Comparison of ENCODE assay signal across 1 cellular context in genomic region chr10:100286051-100287033, GRCh38.
A peak's percentile ranks its signal among the peaks of the same experiment; 100 is the strongest.
TF ChIP-seq lines count a peak whose summit lies in the region.

TSS of gene BLOC1S2 (minus strand) at chr10:100286680. CDS start at chr10:100286659, 21 bp downstream.

TF ChIP-seq in HepG2, 621 proteins besides CTCF, POLR2A, EP300 and RAD21 (continued from another document and continues in another):
- TF ChIP-seq, protein P1, sequence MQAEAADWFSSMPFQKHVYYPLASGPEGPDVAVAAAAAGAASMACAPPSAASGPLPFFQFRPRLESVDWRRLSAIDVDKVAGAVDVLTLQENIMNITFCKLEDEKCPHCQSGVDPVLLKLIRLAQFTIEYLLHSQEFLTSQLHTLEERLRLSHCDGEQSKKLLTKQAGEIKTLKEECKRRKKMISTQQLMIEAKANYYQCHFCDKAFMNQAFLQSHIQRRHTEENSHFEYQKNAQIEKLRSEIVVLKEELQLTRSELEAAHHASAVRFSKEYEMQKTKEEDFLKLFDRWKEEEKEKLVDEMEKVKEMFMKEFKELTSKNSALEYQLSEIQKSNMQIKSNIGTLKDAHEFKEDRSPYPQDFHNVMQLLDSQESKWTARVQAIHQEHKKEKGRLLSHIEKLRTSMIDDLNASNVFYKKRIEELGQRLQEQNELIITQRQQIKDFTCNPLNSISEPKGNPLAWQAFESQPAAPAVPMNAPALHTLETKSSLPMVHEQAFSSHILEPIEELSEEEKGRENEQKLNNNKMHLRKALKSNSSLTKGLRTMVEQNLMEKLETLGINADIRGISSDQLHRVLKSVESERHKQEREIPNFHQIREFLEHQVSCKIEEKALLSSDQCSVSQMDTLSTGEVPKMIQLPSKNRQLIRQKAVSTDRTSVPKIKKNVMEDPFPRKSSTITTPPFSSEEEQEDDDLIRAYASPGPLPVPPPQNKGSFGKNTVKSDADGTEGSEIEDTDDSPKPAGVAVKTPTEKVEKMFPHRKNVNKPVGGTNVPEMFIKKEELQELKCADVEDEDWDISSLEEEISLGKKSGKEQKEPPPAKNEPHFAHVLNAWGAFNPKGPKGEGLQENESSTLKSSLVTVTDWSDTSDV (CRISPR knock-in tag; IDR thresholded peaks at IDR 0.05): peak; percentile 81; the same call in 1 of the 2 replicates
- TF ChIP-seq ZNF891 (CRISPR knock-in tag; IDR thresholded peaks at IDR 0.05) (peak; percentile 93), CHCHD3 (CRISPR knock-in tag; IDR thresholded peaks at IDR 0.05) (peak; percentile 68; the same call in 1 of the 2 replicates), ZFP62 (CRISPR knock-in tag; IDR thresholded peaks at IDR 0.05) (no peak), RAD51 (IDR thresholded peaks at IDR 0.05; ENCODE audit: borderline replicate concordance) (no peak), SALL1 (CRISPR knock-in tag; IDR thresholded peaks at IDR 0.05) (peak; percentile 86), MAZ (IDR thresholded peaks at IDR 0.05; ENCODE audit: borderline replicate concordance, low read depth, low read length) (no peak), MAZ (CRISPR knock-in tag; IDR thresholded peaks at IDR 0.05; ENCODE audit: low read depth) (peak; percentile 94), MIER2 (CRISPR knock-in tag; IDR thresholded peaks at IDR 0.05) (no peak), ZNF10 (CRISPR knock-in tag; IDR thresholded peaks at IDR 0.05; ENCODE audit: borderline replicate concordance, low read depth) (0 out of 2 replicates have a peak, but pooled peaks have one; percentile 89), HIC2 (CRISPR knock-in tag; IDR thresholded peaks at IDR 0.05; ENCODE audit: low read depth) (peak; percentile 83), ZNF75D (CRISPR knock-in tag; IDR thresholded peaks at IDR 0.05; ENCODE audit: borderline replicate concordance) (no peak), SYNCRIP (IDR thresholded peaks at IDR 0.05; ENCODE audit: insufficient read depth, low read depth, low read length) (no peak), PHF20 (CRISPR knock-in tag; IDR thresholded peaks at IDR 0.05) (peak; percentile 83), GTF3A (CRISPR knock-in tag; conservative IDR thresholded peaks at IDR 0.05) (0 out of 2 replicates have a peak, but pooled peaks have one; percentile 72), ZUFSP (CRISPR knock-in tag; IDR thresholded peaks at IDR 0.05; ENCODE audit: borderline replicate concordance) (no peak), ZNF782 (CRISPR knock-in tag; IDR thresholded peaks at IDR 0.05; ENCODE audit: borderline replicate concordance) (peak; percentile 92), FIP1L1 (IDR thresholded peaks at IDR 0.05; ENCODE audit: borderline replicate concordance, insufficient read depth, low read depth, low read length) (no peak), TGIF2 (CRISPR knock-in tag; IDR thresholded peaks at IDR 0.05) (no peak; the same call in none of the 2 replicates), NBN (conservative IDR thresholded peaks at IDR 0.05) (no peak), PHB2 (IDR thresholded peaks at IDR 0.05; ENCODE audit: partially characterized antibody) (no peak), HHEX (CRISPR knock-in tag; IDR thresholded peaks at IDR 0.05) (no peak), BHLHE40 (IDR thresholded peaks at IDR 0.05; ENCODE audit: low read length) (no peak), KAT7 (CRISPR knock-in tag; IDR thresholded peaks at IDR 0.05; ENCODE audit: borderline replicate concordance) (peak; percentile 35; the same call in 1 of the 2 replicates), ZNF772 (CRISPR knock-in tag; IDR thresholded peaks at IDR 0.05) (peak; percentile 81), NFKBIZ (CRISPR knock-in tag; IDR thresholded peaks at IDR 0.05) (no peak), AHR (CRISPR knock-in tag; IDR thresholded peaks at IDR 0.05) (no peak), MEIS2 (CRISPR knock-in tag; IDR thresholded peaks at IDR 0.05) (no peak), SRSF9 (IDR thresholded peaks at IDR 0.05; ENCODE audit: borderline replicate concordance, insufficient read depth, low read depth, low read length, poor library complexity, severe bottlenecking) (no peak), GMEB1 (CRISPR knock-in tag; IDR thresholded peaks at IDR 0.05; ENCODE audit: borderline replicate concordance) (peak; percentile 47; the same call in 1 of the 2 replicates), CENPT (CRISPR knock-in tag; IDR thresholded peaks at IDR 0.05; ENCODE audit: low read depth) (no peak), ZFY (CRISPR knock-in tag; IDR thresholded peaks at IDR 0.05) (peak; percentile 92), SCMH1 (CRISPR knock-in tag; IDR thresholded peaks at IDR 0.05; ENCODE audit: borderline replicate concordance) (no peak), KAT8 (CRISPR knock-in tag; IDR thresholded peaks at IDR 0.05) (peak; percentile 85), ZNF703 (CRISPR knock-in tag; IDR thresholded peaks at IDR 0.05; ENCODE audit: borderline replicate concordance) (no peak; the same call in 1 of the 2 replicates), EEA1 (CRISPR knock-in tag; IDR thresholded peaks at IDR 0.05; ENCODE audit: borderline replicate concordance) (peak; percentile 78; the same call in 1 of the 2 replicates), ZNF501 (CRISPR knock-in tag; IDR thresholded peaks at IDR 0.05) (peak; percentile 90), SNAPC5 (CRISPR knock-in tag; IDR thresholded peaks at IDR 0.05; ENCODE audit: borderline replicate concordance) (no peak), ZNF530 (CRISPR knock-in tag; IDR thresholded peaks at IDR 0.05; ENCODE audit: low read depth) (no peak), HNRNPUL1 (IDR thresholded peaks at IDR 0.05; ENCODE audit: low read depth, low read length) (no peak), MTF2 (CRISPR knock-in tag; IDR thresholded peaks at IDR 0.05; ENCODE audit: borderline replicate concordance) (no peak)
- TF ChIP-seq, protein P2, sequence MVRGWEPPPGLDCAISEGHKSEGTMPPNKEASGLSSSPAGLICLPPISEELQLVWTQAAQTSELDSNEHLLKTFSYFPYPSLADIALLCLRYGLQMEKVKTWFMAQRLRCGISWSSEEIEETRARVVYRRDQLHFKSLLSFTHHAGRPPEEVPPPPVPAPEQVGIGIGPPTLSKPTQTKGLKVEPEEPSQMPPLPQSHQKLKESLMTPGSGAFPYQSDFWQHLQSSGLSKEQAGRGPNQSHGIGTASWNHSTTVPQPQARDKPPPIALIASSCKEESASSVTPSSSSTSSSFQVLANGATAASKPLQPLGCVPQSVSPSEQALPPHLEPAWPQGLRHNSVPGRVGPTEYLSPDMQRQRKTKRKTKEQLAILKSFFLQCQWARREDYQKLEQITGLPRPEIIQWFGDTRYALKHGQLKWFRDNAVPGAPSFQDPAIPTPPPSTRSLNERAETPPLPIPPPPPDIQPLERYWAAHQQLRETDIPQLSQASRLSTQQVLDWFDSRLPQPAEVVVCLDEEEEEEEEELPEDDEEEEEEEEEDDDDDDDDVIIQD (CRISPR knock-in tag; IDR thresholded peaks at IDR 0.05; ENCODE audit: low read depth): no peak
- TF ChIP-seq, protein P3, sequence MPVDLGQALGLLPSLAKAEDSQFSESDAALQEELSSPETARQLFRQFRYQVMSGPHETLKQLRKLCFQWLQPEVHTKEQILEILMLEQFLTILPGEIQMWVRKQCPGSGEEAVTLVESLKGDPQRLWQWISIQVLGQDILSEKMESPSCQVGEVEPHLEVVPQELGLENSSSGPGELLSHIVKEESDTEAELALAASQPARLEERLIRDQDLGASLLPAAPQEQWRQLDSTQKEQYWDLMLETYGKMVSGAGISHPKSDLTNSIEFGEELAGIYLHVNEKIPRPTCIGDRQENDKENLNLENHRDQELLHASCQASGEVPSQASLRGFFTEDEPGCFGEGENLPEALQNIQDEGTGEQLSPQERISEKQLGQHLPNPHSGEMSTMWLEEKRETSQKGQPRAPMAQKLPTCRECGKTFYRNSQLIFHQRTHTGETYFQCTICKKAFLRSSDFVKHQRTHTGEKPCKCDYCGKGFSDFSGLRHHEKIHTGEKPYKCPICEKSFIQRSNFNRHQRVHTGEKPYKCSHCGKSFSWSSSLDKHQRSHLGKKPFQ (CRISPR knock-in tag; IDR thresholded peaks at IDR 0.05; ENCODE audit: insufficient replicate concordance): peak; percentile 70
- TF ChIP-seq, protein P4, sequence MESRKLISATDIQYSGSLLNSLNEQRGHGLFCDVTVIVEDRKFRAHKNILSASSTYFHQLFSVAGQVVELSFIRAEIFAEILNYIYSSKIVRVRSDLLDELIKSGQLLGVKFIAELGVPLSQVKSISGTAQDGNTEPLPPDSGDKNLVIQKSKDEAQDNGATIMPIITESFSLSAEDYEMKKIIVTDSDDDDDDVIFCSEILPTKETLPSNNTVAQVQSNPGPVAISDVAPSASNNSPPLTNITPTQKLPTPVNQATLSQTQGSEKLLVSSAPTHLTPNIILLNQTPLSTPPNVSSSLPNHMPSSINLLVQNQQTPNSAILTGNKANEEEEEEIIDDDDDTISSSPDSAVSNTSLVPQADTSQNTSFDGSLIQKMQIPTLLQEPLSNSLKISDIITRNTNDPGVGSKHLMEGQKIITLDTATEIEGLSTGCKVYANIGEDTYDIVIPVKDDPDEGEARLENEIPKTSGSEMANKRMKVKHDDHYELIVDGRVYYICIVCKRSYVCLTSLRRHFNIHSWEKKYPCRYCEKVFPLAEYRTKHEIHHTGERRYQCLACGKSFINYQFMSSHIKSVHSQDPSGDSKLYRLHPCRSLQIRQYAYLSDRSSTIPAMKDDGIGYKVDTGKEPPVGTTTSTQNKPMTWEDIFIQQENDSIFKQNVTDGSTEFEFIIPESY (CRISPR knock-in tag; IDR thresholded peaks at IDR 0.05): no peak
- TF ChIP-seq, protein P5, sequence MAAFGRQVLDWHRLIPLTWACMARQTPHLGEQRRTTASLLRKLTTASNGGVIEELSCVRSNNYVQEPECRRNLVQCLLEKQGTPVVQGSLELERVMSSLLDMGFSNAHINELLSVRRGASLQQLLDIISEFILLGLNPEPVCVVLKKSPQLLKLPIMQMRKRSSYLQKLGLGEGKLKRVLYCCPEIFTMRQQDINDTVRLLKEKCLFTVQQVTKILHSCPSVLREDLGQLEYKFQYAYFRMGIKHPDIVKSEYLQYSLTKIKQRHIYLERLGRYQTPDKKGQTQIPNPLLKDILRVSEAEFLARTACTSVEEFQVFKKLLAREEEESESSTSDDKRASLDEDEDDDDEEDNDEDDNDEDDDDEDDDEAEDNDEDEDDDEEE (CRISPR knock-in tag; IDR thresholded peaks at IDR 0.05): no peak
- TF ChIP-seq, protein P6, sequence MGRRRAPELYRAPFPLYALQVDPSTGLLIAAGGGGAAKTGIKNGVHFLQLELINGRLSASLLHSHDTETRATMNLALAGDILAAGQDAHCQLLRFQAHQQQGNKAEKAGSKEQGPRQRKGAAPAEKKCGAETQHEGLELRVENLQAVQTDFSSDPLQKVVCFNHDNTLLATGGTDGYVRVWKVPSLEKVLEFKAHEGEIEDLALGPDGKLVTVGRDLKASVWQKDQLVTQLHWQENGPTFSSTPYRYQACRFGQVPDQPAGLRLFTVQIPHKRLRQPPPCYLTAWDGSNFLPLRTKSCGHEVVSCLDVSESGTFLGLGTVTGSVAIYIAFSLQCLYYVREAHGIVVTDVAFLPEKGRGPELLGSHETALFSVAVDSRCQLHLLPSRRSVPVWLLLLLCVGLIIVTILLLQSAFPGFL (CRISPR knock-in tag; IDR thresholded peaks at IDR 0.05): peak; percentile 19; the same call in 1 of the 2 replicates
- TF ChIP-seq, protein P7, sequence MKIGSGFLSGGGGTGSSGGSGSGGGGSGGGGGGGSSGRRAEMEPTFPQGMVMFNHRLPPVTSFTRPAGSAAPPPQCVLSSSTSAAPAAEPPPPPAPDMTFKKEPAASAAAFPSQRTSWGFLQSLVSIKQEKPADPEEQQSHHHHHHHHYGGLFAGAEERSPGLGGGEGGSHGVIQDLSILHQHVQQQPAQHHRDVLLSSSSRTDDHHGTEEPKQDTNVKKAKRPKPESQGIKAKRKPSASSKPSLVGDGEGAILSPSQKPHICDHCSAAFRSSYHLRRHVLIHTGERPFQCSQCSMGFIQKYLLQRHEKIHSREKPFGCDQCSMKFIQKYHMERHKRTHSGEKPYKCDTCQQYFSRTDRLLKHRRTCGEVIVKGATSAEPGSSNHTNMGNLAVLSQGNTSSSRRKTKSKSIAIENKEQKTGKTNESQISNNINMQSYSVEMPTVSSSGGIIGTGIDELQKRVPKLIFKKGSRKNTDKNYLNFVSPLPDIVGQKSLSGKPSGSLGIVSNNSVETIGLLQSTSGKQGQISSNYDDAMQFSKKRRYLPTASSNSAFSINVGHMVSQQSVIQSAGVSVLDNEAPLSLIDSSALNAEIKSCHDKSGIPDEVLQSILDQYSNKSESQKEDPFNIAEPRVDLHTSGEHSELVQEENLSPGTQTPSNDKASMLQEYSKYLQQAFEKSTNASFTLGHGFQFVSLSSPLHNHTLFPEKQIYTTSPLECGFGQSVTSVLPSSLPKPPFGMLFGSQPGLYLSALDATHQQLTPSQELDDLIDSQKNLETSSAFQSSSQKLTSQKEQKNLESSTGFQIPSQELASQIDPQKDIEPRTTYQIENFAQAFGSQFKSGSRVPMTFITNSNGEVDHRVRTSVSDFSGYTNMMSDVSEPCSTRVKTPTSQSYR (CRISPR knock-in tag; IDR thresholded peaks at IDR 0.05; ENCODE audit: borderline replicate concordance): no peak
